In the genomic region with DNA sequence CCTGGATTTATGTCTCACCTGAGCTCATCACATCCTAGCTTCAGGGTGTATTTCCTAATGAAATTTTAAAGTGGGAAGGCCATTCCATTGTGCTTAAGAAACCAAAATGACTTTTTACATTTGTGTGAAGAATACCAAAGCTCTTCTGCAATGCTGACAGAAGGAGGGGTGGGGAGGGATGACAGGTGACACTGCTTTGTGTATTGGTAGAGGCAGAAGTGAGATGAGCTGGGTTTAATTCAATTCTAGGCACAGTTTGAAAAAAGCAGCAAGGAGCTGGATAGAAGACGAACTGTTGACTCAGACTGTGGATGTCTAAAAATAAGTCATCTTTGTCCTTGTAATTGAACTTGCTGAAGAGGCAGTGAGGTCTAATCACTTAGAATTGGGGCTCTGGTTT, we compare ENCODE assay signal across 23 cellular contexts.
DNase-seq lines count a peak whose midpoint lies in the region; TF ChIP-seq lines count a peak whose summit lies in the region.
"Had no signal": no experiment of that assay in that cellular context is flagged by ENCODE, and none has a peak within 500 bp of the region (broad histone marks: within the 10 kb centered on the region; RNA-seq: fewer than 3 reads in every experiment).

No MANE protein-coding gene starts in this region.

- H3K9me3 Mint-ChIP-seq in brain, result peaks cover 0 to 3% (median 0%) of the 10 kb centered on the region in 5 experiments
- H3K9me3 Mint-ChIP-seq: CD4-positive, alpha-beta T cell; CD8-positive, alpha-beta T cell had no signal

- H3K27ac Mint-ChIP-seq in brain, result peak overlapping the region in 3 of 5 experiments; percentile 4 to 76 (median 57)
- H3K27ac Mint-ChIP-seq: B cell; CD4-positive, alpha-beta memory T cell; CD4-positive, alpha-beta T cell; CD4-positive, CD25-positive, alpha-beta regulatory T cell; CD8-positive, alpha-beta memory T cell; CD8-positive, alpha-beta T cell had no signal

- no peaks in the 10 kb centered on the region for H3K36me3 Mint-ChIP-seq in brain
- H3K36me3 Mint-ChIP-seq: CD14-positive monocyte; CD4-positive, alpha-beta memory T cell; CD4-positive, CD25-positive, alpha-beta regulatory T cell; CD8-positive, alpha-beta memory T cell; CD8-positive, alpha-beta T cell had no signal

- peaks cover 13% of the 10 kb centered on the region for H3K27me3 Mint-ChIP-seq in brain
- H3K27me3 Mint-ChIP-seq: B cell; CD4-positive, alpha-beta T cell had no signal

- DNase-seq in NCI-H446 treated with DMSO at 0.1 percent for 48 hours (lab: John Stamatoyannopoulos, UW), result no peak
- DNase-seq: 8988T; ACHN; AML-193; BE2C; C1 segment of cervical spinal cord; Caco-2; Calu3; CD4-positive, alpha-beta memory T cell; CD4-positive, alpha-beta T cell; CD4-positive, CD25-positive, alpha-beta regulatory T cell; CD8-positive, alpha-beta memory T cell; CD8-positive, alpha-beta T cell; COR-L47; DMS 273 treated with DMSO at 0.1 percent for 48 hours; DMS53; DMS79; DMS79 treated with DMSO at 0.1 percent for 48 hours; DND-41; EL had no signal

- H3K4me1 Mint-ChIP-seq in brain, result peaks cover 17% of the 10 kb centered on the region
- H3K4me1 Mint-ChIP-seq: B cell; CD14-positive monocyte; CD4-positive, alpha-beta memory T cell; CD4-positive, CD25-positive, alpha-beta regulatory T cell; CD8-positive, alpha-beta memory T cell had no signal

- TF ChIP-seq CTCF in brain (conservative IDR thresholded peaks at IDR 0.05), result no peak

- H3K4me3 Mint-ChIP-seq in brain, result peak overlapping the region in 1 of 5 experiments; percentile 21
- H3K4me3 Mint-ChIP-seq: B cell; CD14-positive monocyte; CD4-positive, alpha-beta memory T cell; CD4-positive, alpha-beta T cell; CD4-positive, CD25-positive, alpha-beta regulatory T cell; CD8-positive, alpha-beta memory T cell; CD8-positive, alpha-beta T cell had no signal
